Comparison of ENCODE assay signal across 8 cellular contexts in genomic region chr20:31698803-31699718, GRCh38. TPM values are rescaled to one million over a fixed set of nuclear protein-coding genes. Genes with fewer than 3 reads are reported as not detected.
DNase-seq lines count a peak whose midpoint lies in the region; ATAC-seq and TF ChIP-seq lines count a peak whose summit lies in the region.

No MANE protein-coding gene starts in this region.

- H2BK5ac ChIP-seq in trophoblast cell (ENCODE audit: low read depth, low read length, poor library complexity), result peak overlapping the region; percentile 85

- CTCF ChIA-PET in activated naive CD4-positive, alpha-beta T cell treated with anti-CD3 and anti-CD28 coated beads for 36 hours (lab: Charles Lee), result interaction anchor here (0.7 to 6.2 kb wide), 13 partner anchors 10 to 249 kb away, joined by 3 to 37 read pairs (median 4); partner anchors contain the start of gene BCL2L1
- CTCF ChIA-PET in HEK293 (lab: Yijun Ruan, JAX), result interaction anchor here (0.5 to 6.2 kb wide), 7 partner anchors 9 to 341 kb away, joined by 3 to 40 read pairs (median 5); partner anchors contain the start of gene BCL2L1

- peak; percentile 90 to 96 for ATAC-seq in activated T-cell treated with anti-CD3 and anti-CD28 coated beads, Interleukin-2, amount 50 U/mL, for 72 hours (replicated peaks in 1 of 2)
- ATAC-seq in gastroesophageal sphincter, result peak; percentile 88

- no peak overlapping the region for H2AK5ac ChIP-seq in trophoblast cell (ENCODE audit: low read length)

- peak overlapping the region; percentile 53 for H2BK12ac ChIP-seq in trophoblast cell (ENCODE audit: low read length)

- intact Hi-C loops in activated naive CD4-positive, alpha-beta T cell treated with anti-CD3 and anti-CD28 coated beads for 36 hours (cut with micrococcal nuclease), result loop anchor here (1.0 kb wide), 5 partner anchors 18 to 37 kb away; no protein-coding TSS in a partner anchor

- no peak overlapping the region for H3K23ac ChIP-seq in trophoblast cell (ENCODE audit: low read length)

- H3K9me3 Mint-ChIP-seq in activated naive CD4-positive, alpha-beta T cell treated with anti-CD3 and anti-CD28 coated beads for 36 hours, result no peaks in the 10 kb centered on the region
- peaks cover 0 to 1% of the 10 kb centered on the region in 2 donors for H3K9me3 Mint-ChIP-seq in activated T-cell treated with anti-CD3 and anti-CD28 coated beads, Interleukin-2, amount 50 U/mL, for 72 hours
- H3K9me3 Mint-ChIP-seq in neural progenitor cell, result no peaks in the 10 kb centered on the region

- peak overlapping the region; percentile 33 for H4K8ac ChIP-seq in trophoblast cell (ENCODE audit: low read depth, low read length)

- H3K79me1 ChIP-seq in trophoblast cell (ENCODE audit: low read length), result peaks cover 18% of the 10 kb centered on the region

- no peak for TF ChIP-seq EP300 in gastroesophageal sphincter (IDR thresholded peaks at IDR 0.05)

- peaks cover 51% of the 10 kb centered on the region for H3K36me3 Mint-ChIP-seq in activated naive CD4-positive, alpha-beta T cell treated with anti-CD3 and anti-CD28 coated beads for 36 hours (ENCODE audit: low read depth)
- H3K36me3 Mint-ChIP-seq in activated T-cell treated with anti-CD3 and anti-CD28 coated beads, Interleukin-2, amount 50 U/mL, for 72 hours (ENCODE audit: insufficient read depth in 2 of 2), result peaks cover 9 to 38% of the 10 kb centered on the region in 2 donors
- H3K36me3 Mint-ChIP-seq in neural progenitor cell, result peaks cover 17% of the 10 kb centered on the region

- H2BK120ac ChIP-seq in trophoblast cell (ENCODE audit: insufficient read depth, low read length, poor library complexity), result peak overlapping the region; percentile 28

- H3K9me2 ChIP-seq in MM.1S (replicated peaks; ENCODE audit: insufficient read depth, low read length), result no peaks in the 10 kb centered on the region

- H4K20me1 ChIP-seq in MM.1S (ENCODE audit: insufficient read depth, low read length) (no peaks in the 10 kb centered on the region), neural progenitor cell (ENCODE audit: low read depth) (peaks cover 12% of the 10 kb centered on the region)

- H3K36me3 ChIP-seq in HEK293 (ENCODE audit: control insufficient read depth in 2 of 2, insufficient read depth in 1 of 2, low read length in 2 of 2), result no peaks in the 10 kb centered on the region
- peaks cover 4% of the 10 kb centered on the region; the same call in 1 of the 2 replicates for H3K36me3 ChIP-seq in MM.1S (replicated peaks; ENCODE audit: insufficient read depth, low read length)
- H3K36me3 ChIP-seq in gastroesophageal sphincter, result peaks cover 0 to 9% of the 10 kb centered on the region in 2 donors
- H3K36me3 ChIP-seq in trophoblast cell (ENCODE audit: control insufficient read depth in 1 of 2, insufficient read depth in 2 of 2, low read length in 2 of 2), result peaks cover under 1 to 4% of the 10 kb centered on the region in 2 experiments
- H3K36me3 ChIP-seq in neural progenitor cell, result no peaks in the 10 kb centered on the region

- H3K9ac ChIP-seq in MM.1S (ENCODE audit: low read length) (peak overlapping the region; percentile 69), trophoblast cell (ENCODE audit: low read length) (no peak overlapping the region), neural progenitor cell (no peak overlapping the region)

- H3K9me3 ChIP-seq in HEK293 (ENCODE audit: control insufficient read depth, insufficient read depth, low read depth, low read length) (no peaks in the 10 kb centered on the region), MM.1S (replicated peaks; ENCODE audit: insufficient read depth, low read length) (no peaks in the 10 kb centered on the region), gastroesophageal sphincter (no peaks in the 10 kb centered on the region), trophoblast cell (ENCODE audit: insufficient read depth, low read depth, low read length) (no peaks in the 10 kb centered on the region), neural progenitor cell (ENCODE audit: low read depth) (no peaks in the 10 kb centered on the region)

- H4K91ac ChIP-seq in trophoblast cell (ENCODE audit: low read depth, low read length), result peak overlapping the region; percentile 86

- H3K14ac ChIP-seq in trophoblast cell (ENCODE audit: low read length), result peak overlapping the region; percentile 45

- no peak overlapping the region for H4K12ac ChIP-seq in trophoblast cell (ENCODE audit: low read depth, low read length)

- H3K27ac ChIP-seq in HEK293 (ENCODE audit: extremely low read depth, low read depth, low read length), result no peak overlapping the region
- peak overlapping the region; percentile 98 for H3K27ac ChIP-seq in MM.1S (ENCODE audit: low read length)
- H3K27ac ChIP-seq in gastroesophageal sphincter, result peak overlapping the region; percentile 36 to 80 (median 68)
- H3K27ac ChIP-seq in trophoblast cell (ENCODE audit: low read depth, low read length), result peak overlapping the region; percentile 90
- H3K27ac ChIP-seq in neural progenitor cell, result no peak overlapping the region

- H3K4me3 ChIP-seq in HEK293 (ENCODE audit: low read depth, low read length) (no peak overlapping the region), MM.1S (ENCODE audit: low read length) (peak overlapping the region; percentile 9), gastroesophageal sphincter (no peak overlapping the region), trophoblast cell (ENCODE audit: low read depth, low read length) (no peak overlapping the region), neural progenitor cell (no peak overlapping the region)

- POLR2A ChIA-PET in HEK293 (lab: Yijun Ruan, JAX), result interaction anchor here (0.7 to 1.9 kb wide), 4 partner anchors 13 to 37 kb away, joined by 3 to 9 read pairs (median 4); no protein-coding TSS in a partner anchor

- peaks cover 3% of the 10 kb centered on the region; the same call in 1 of the 2 replicates for H3K4me1 ChIP-seq in HEK293 (ENCODE audit: control insufficient read depth, insufficient read depth, low read length)
- peaks cover 76% of the 10 kb centered on the region for H3K4me1 ChIP-seq in MM.1S (ENCODE audit: low read length)
- H3K4me1 ChIP-seq in gastroesophageal sphincter, result peaks cover 9 to 77% (median 34%) of the 10 kb centered on the region in 3 donors
- peaks cover 7 to 15% of the 10 kb centered on the region in 2 experiments for H3K4me1 ChIP-seq in trophoblast cell (ENCODE audit: control insufficient read depth in 1 of 2, insufficient read depth in 2 of 2, low read length in 2 of 2)
- peaks cover 10% of the 10 kb centered on the region for H3K4me1 ChIP-seq in neural progenitor cell

- no peak overlapping the region for H3K4ac ChIP-seq in trophoblast cell (ENCODE audit: low read depth, low read length)

- H3K27ac Mint-ChIP-seq in activated naive CD4-positive, alpha-beta T cell treated with anti-CD3 and anti-CD28 coated beads for 36 hours, result peak overlapping the region; percentile 91
- peak overlapping the region; percentile 99 for H3K27ac Mint-ChIP-seq in activated T-cell treated with anti-CD3 and anti-CD28 coated beads, Interleukin-2, amount 50 U/mL, for 72 hours
- no peak overlapping the region for H3K27ac Mint-ChIP-seq in neural progenitor cell

- peak overlapping the region; percentile 53 for H3K4me2 ChIP-seq in MM.1S (ENCODE audit: low read depth, low read length)
- peak overlapping the region; percentile 2 for H3K4me2 ChIP-seq in trophoblast cell (ENCODE audit: low read length)
- no peak overlapping the region for H3K4me2 ChIP-seq in neural progenitor cell

- H3K79me2 ChIP-seq in MM.1S (ENCODE audit: low read length), result peaks cover 97% of the 10 kb centered on the region
- peaks cover under 1% of the 10 kb centered on the region for H3K79me2 ChIP-seq in trophoblast cell (ENCODE audit: control insufficient read depth, insufficient read depth, low read length, poor library complexity)
- peaks cover 67% of the 10 kb centered on the region for H3K79me2 ChIP-seq in neural progenitor cell (ENCODE audit: low read depth)

- H3K27me3 Mint-ChIP-seq in activated naive CD4-positive, alpha-beta T cell treated with anti-CD3 and anti-CD28 coated beads for 36 hours (ENCODE audit: low read depth), result no peaks in the 10 kb centered on the region
- H3K27me3 Mint-ChIP-seq in activated T-cell treated with anti-CD3 and anti-CD28 coated beads, Interleukin-2, amount 50 U/mL, for 72 hours (ENCODE audit: low read depth), result no peaks in the 10 kb centered on the region
- H3K27me3 Mint-ChIP-seq in neural progenitor cell (ENCODE audit: insufficient read depth, low read depth), result peaks cover 2% of the 10 kb centered on the region

- TF ChIP-seq CTCF in HEK293 (tag by site-specific recombination; IDR thresholded peaks at IDR 0.05) (no peak), MM.1S (IDR thresholded peaks at IDR 0.05; ENCODE audit: low read length) (no peak), gastroesophageal sphincter (IDR thresholded peaks at IDR 0.05) (no peak), neural progenitor cell (IDR thresholded peaks at IDR 0.05) (no peak)

- TF ChIP-seq POLR2A in gastroesophageal sphincter (IDR thresholded peaks at IDR 0.05), result no peak

- H3K4me1 Mint-ChIP-seq in activated naive CD4-positive, alpha-beta T cell treated with anti-CD3 and anti-CD28 coated beads for 36 hours (ENCODE audit: low read depth), result peaks cover 76% of the 10 kb centered on the region
- H3K4me1 Mint-ChIP-seq in activated T-cell treated with anti-CD3 and anti-CD28 coated beads, Interleukin-2, amount 50 U/mL, for 72 hours (ENCODE audit: low read depth), result peaks cover 80% of the 10 kb centered on the region
- H3K4me1 Mint-ChIP-seq in neural progenitor cell, result peaks cover 6% of the 10 kb centered on the region

- no peak overlapping the region for H3K4me3 Mint-ChIP-seq in activated naive CD4-positive, alpha-beta T cell treated with anti-CD3 and anti-CD28 coated beads for 36 hours
- H3K4me3 Mint-ChIP-seq in activated T-cell treated with anti-CD3 and anti-CD28 coated beads, Interleukin-2, amount 50 U/mL, for 72 hours, result peak overlapping the region; percentile 65 to 92
- no peak overlapping the region for H3K4me3 Mint-ChIP-seq in neural progenitor cell

- H3K18ac ChIP-seq in trophoblast cell (ENCODE audit: low read length), result no peak overlapping the region

- H3F3A ChIP-seq in MM.1S (ENCODE audit: insufficient read depth, low read length), result peaks cover 69% of the 10 kb centered on the region
- H3F3A ChIP-seq in neural progenitor cell (ENCODE audit: low read depth), result peaks cover 21% of the 10 kb centered on the region

- WGBS in gastroesophageal sphincter (ENCODE audit: low coverage in 1 of 2), 2 donors, result 24 to 40% methylated on average over 5 of the region's 6 CpGs
- no CpG with 5 or more reads among the region's 6 CpGs for WGBS in trophoblast cell (ENCODE audit: extremely low coverage, insufficient coverage, insufficient read length)

- no peaks in the 10 kb centered on the region for H3K27me3 ChIP-seq in MM.1S (replicated peaks; ENCODE audit: insufficient read depth, low read length)
- H3K27me3 ChIP-seq in gastroesophageal sphincter, result no peaks in the 10 kb centered on the region
- no peaks in the 10 kb centered on the region for H3K27me3 ChIP-seq in trophoblast cell (ENCODE audit: insufficient read depth, low read length)
- H3K27me3 ChIP-seq in neural progenitor cell, result no peaks in the 10 kb centered on the region

- peak; percentile 73 for DNase-seq in activated naive CD4-positive, alpha-beta T cell treated with anti-CD3 and anti-CD28 coated beads for 36 hours
- no peak for DNase-seq in activated naive CD4-positive, alpha-beta T cell treated with anti-CD3 and anti-CD28 coated beads, Interleukin-2, amount 50 U/mL, for 16 hours
- DNase-seq in MM.1S (peak; percentile 93), trophoblast cell (peak; percentile 60 to 74), neural progenitor cell (ENCODE audit: low spot score) (no peak)
- DNase-seq in activated T-cell treated with anti-CD3 and anti-CD28 coated beads, Interleukin-2, amount 50 U/mL, for 72 hours, result peak; percentile 32 to 40

- H2AFZ ChIP-seq in MM.1S (ENCODE audit: low read length), result no peak overlapping the region
- H2AFZ ChIP-seq in trophoblast cell (ENCODE audit: insufficient read depth, low read length, poor library complexity), result no peak overlapping the region
- no peak overlapping the region for H2AFZ ChIP-seq in neural progenitor cell (replicated peaks)

RNA-seq across cellular contexts. Expression of gene BCL2L1, which starts 23.6 kb away (rescaled TPM):
- 10 to 100 TPM; 87.9 to 89.2 TPM for total RNA-seq in activated naive CD4-positive, alpha-beta T cell treated with anti-CD3 and anti-CD28 coated beads for 36 hours
- total RNA-seq in activated T-cell treated with anti-CD3 and anti-CD28 coated beads, Interleukin-2, amount 50 U/mL, for 72 hours, result 100 to 1,000 TPM; 120 to 152 TPM
- total RNA-seq in gastroesophageal sphincter, result 100 to 1,000 TPM in 3 of 4 donors, 10 to 100 TPM in 1; 71.9 to 171 (median 135) TPM
- polyA plus RNA-seq in trophoblast cell (2013), result 62.0 and 65.1 TPM in 2 replicates
- total RNA-seq in neural progenitor cell (ENCODE audit: low replicate concordance), result 60.0 and 74.6 TPM in 2 replicates

RNA-seq across cellular contexts. Expression of gene TPX2, which starts 40.0 kb away (rescaled TPM):
- 100 to 1,000 TPM; 166 to 175 TPM for total RNA-seq in activated naive CD4-positive, alpha-beta T cell treated with anti-CD3 and anti-CD28 coated beads for 36 hours
- 100 to 1,000 TPM; 114 to 132 TPM for total RNA-seq in activated T-cell treated with anti-CD3 and anti-CD28 coated beads, Interleukin-2, amount 50 U/mL, for 72 hours
- 1 to 10 TPM in 1 of 4 donors, under 1 TPM in 3; 0.13 to 1.4 (median 0.74) TPM for total RNA-seq in gastroesophageal sphincter
- 88.5 and 93.7 TPM in 2 replicates for polyA plus RNA-seq in trophoblast cell (2013)
- 226 and 278 TPM in 2 replicates for total RNA-seq in neural progenitor cell (ENCODE audit: low replicate concordance)

Comparison
In these comparisons a context has a peak if more than half of its experiments do, and no peak if none do; other contexts are left out.
1. DNase-seq: peak in activated naive CD4-positive, alpha-beta T cell treated with anti-CD3 and anti-CD28 coated beads for 36 hours (single experiment), MM.1S (single experiment), activated T-cell treated with anti-CD3 and anti-CD28 coated beads, Interleukin-2, amount 50 U/mL, for 72 hours (2 of 2) and trophoblast cell (2 of 2); none in activated naive CD4-positive, alpha-beta T cell treated with anti-CD3 and anti-CD28 coated beads, Interleukin-2, amount 50 U/mL, for 16 hours (single experiment) and neural progenitor cell (single experiment).
2. H3K4me3 Mint-ChIP-seq: peak in activated T-cell treated with anti-CD3 and anti-CD28 coated beads, Interleukin-2, amount 50 U/mL, for 72 hours (2 of 2); none in activated naive CD4-positive, alpha-beta T cell treated with anti-CD3 and anti-CD28 coated beads for 36 hours (single experiment) and neural progenitor cell (single experiment).
3. H3K27ac ChIP-seq: peak in MM.1S (single experiment), gastroesophageal sphincter (4 of 4) and trophoblast cell (single experiment); none in HEK293 (single experiment) and neural progenitor cell (single experiment).
4. RNA of gene TPX2, which starts 40.0 kb away (total RNA-seq): 226 to 278 TPM in neural progenitor cell, 166 to 175 TPM in activated naive CD4-positive, alpha-beta T cell treated with anti-CD3 and anti-CD28 coated beads for 36 hours and 114 to 132 TPM in activated T-cell treated with anti-CD3 and anti-CD28 coated beads, Interleukin-2, amount 50 U/mL, for 72 hours; 0.13 to 1.4 TPM in gastroesophageal sphincter; every median in the first group is over 10 times any median in the second.